In genomic region chr21:31580866-31581276, GRCh38 we compare ENCODE assay signal across 7 cellular contexts.
A peak's percentile ranks its signal among the peaks of the same experiment; 100 is the strongest.
DNase-seq lines count a peak whose midpoint lies in the region; ATAC-seq and TF ChIP-seq lines count a peak whose summit lies in the region.

No MANE protein-coding gene starts in this region.

- DNase-seq in NCI-H526 (lab: John Stamatoyannopoulos, UW): peak; percentile 52 to 86
- DNase-seq in activated CD4-positive, alpha-beta T cell treated with anti-CD3 and anti-CD28 coated beads, Interleukin-2, amount 50 U/mL, for 24 hours (ENCODE audit: low read depth in 1 of 2, low spot score in 1 of 2): peak; percentile 55 to 73
- peak; percentile 57 to 86 (median 66) for DNase-seq in dorsolateral prefrontal cortex
- peak; percentile 81 for DNase-seq in mesendoderm
- DNase-seq in stimulated activated CD8-positive, alpha-beta memory T cell treated with anti-CD3 and anti-CD28 coated beads, Interleukin-2, amount 100 ng/mL, for 48 hours (ENCODE audit: low read depth in 2 of 2): peak; percentile 29 to 70

- ATAC-seq in HG03108 (IDR thresholded peaks at IDR 0.05; ENCODE audit: unreplicated experiment): peak; percentile 52

- H2BK15ac ChIP-seq in mesendoderm (replicated peaks; ENCODE audit: low read depth): no peak overlapping the region

- H3K4me3 ChIP-seq in dorsolateral prefrontal cortex (no peak overlapping the region), mesendoderm (ENCODE audit: low read length) (no peak overlapping the region)

- no peak overlapping the region for H3K23ac ChIP-seq in mesendoderm (ENCODE audit: low read length)

- H3K18ac ChIP-seq in mesendoderm (ENCODE audit: low read length): no peak overlapping the region

- WGBS in mesendoderm (ENCODE audit: extremely low coverage, insufficient coverage, low lambda C conversion rate): no CpG with 5 or more reads among the region's 3 CpGs

- H3K4me2 ChIP-seq in mesendoderm (ENCODE audit: low read length): no peak overlapping the region

- TF ChIP-seq CTCF in GM12872 (IDR thresholded peaks at IDR 0.05; ENCODE audit: insufficient read depth, low read depth, low read length) (peak; percentile 85), dorsolateral prefrontal cortex (IDR thresholded peaks at IDR 0.05 in 54 of 56, conservative IDR thresholded peaks at IDR 0.05 in 2 of 56; ENCODE audit: low read depth in 1 of 56, partially characterized antibody in 56 of 56) (peak; percentile 59 to 94 (median 85))

- no peak overlapping the region for H3K4ac ChIP-seq in mesendoderm (ENCODE audit: low read depth, low read length)

- no peaks in the 10 kb centered on the region for H3K79me2 ChIP-seq in mesendoderm (ENCODE audit: control insufficient read depth, insufficient read depth, low read length)

- no peak overlapping the region for H4K8ac ChIP-seq in mesendoderm (ENCODE audit: low read depth, low read length)

- no peaks in the 10 kb centered on the region for H3K4me1 ChIP-seq in mesendoderm (ENCODE audit: control insufficient read depth, low read depth, low read length)

- H3K27ac ChIP-seq in dorsolateral prefrontal cortex (no peak overlapping the region), mesendoderm (ENCODE audit: low read depth, low read length) (no peak overlapping the region)

- no peak overlapping the region for H4K5ac ChIP-seq in mesendoderm (ENCODE audit: low read length)

- no peaks in the 10 kb centered on the region for H3K79me1 ChIP-seq in mesendoderm (ENCODE audit: low read length)

- no peak overlapping the region for H3K56ac ChIP-seq in mesendoderm (ENCODE audit: low read length)

- H2BK5ac ChIP-seq in mesendoderm (ENCODE audit: low read length): no peak overlapping the region

- H2BK120ac ChIP-seq in mesendoderm (ENCODE audit: low read depth, low read length): no peak overlapping the region

- H3K36me3 ChIP-seq in mesendoderm (ENCODE audit: control insufficient read depth, insufficient read depth, low read length): no peaks in the 10 kb centered on the region

- no peak overlapping the region for H3K9ac ChIP-seq in mesendoderm (ENCODE audit: low read length)

- no peak overlapping the region for H2AK5ac ChIP-seq in mesendoderm (ENCODE audit: low read length)

- intact Hi-C loops in dorsolateral prefrontal cortex (cut with DNase I): loop anchor here (2.0 kb wide), 2 partner anchors 382 to 482 kb away; no protein-coding TSS in a partner anchor

- H3K27me3 ChIP-seq in dorsolateral prefrontal cortex (no peaks in the 10 kb centered on the region), mesendoderm (ENCODE audit: insufficient read depth, low read length, poor library complexity) (no peaks in the 10 kb centered on the region)
